11 cellular contexts compared by ENCODE assay signal in the genomic region with DNA sequence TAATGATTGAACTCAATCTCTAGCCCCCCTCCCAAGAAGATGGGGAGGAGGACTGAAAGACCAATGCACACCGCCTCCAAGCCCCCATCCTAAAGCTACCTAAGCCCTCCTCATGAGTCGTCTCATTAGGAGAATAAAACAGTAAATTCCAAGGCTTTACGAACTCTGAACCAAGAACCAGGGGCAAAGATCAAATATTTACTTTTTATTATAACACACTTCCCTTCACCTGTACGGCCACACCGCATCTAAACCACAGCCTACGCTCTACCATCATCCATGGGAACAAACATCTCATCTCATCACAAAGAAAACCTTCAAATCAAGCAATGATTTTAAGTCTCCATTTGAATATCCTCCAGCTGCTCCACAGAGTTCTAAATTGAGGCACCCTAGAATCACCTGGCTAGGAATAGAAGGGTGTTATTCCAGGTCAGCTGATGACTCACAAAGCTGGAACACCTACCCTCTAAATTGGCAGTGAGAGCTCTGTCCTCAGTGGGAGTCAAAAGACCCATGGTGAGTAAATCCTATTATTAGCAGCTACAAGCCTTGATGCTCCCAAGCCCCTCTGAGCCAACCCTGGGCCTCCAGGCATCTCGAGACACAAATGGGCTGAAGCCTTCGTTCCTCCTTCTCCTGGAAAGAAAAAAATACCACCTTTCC. TPM values are rescaled to one million over a fixed set of nuclear protein-coding genes. Genes with fewer than 3 reads are reported as not detected.
DNase-seq lines count a peak whose midpoint lies in the region; ATAC-seq and TF ChIP-seq lines count a peak whose summit lies in the region.
"Had no signal": no experiment of that assay in that cellular context is flagged by ENCODE, and none has a peak within 500 bp of the region (broad histone marks: within the 10 kb centered on the region; RNA-seq: fewer than 3 reads in every experiment).

No MANE protein-coding gene starts in this region.

- intact Hi-C loops in activated T-helper 2 cell treated with anti-CD3 and anti-CD28 coated beads, Interferon-gamma antibody, Interleukin-2, Interleukin-4, amounts not matched to agents 10 μg/mL and 5 μg/mL and 100 μg/mL, durations not matched to agents 14 hours and 24 hours and 36 hours (cut with micrococcal nuclease) = loop anchor here (1.0 to 2.0 kb wide), 6 partner anchors 35 to 123 kb away; a partner anchor contains a TSS
- intact Hi-C loops in left ventricle myocardium inferior (cut with micrococcal nuclease) = no loop called here

- H3K27ac ChIP-seq in left ventricle myocardium inferior (replicated peaks) (peak overlapping the region; percentile 40), thoracic aorta (peak overlapping the region; percentile 6 to 42)

- CTCF ChIA-PET in activated naive CD4-positive, alpha-beta T cell treated with anti-CD3 and anti-CD28 coated beads, Interleukin-2, amount 10 ng/mL, durations not matched to agents 7 days and 5 days (lab: Charles Lee) = interaction anchor here (1.4 kb wide), 1 partner anchor 10 kb away, joined by 4 read pairs; no protein-coding TSS in a partner anchor

- no peaks in the 10 kb centered on the region for H3K36me3 Mint-ChIP-seq in activated naive CD4-positive, alpha-beta T cell treated with anti-CD3 and anti-CD28 coated beads, Interleukin-2, amount 50 U/mL, for 24 hours
- no peaks in the 10 kb centered on the region for H3K36me3 Mint-ChIP-seq in activated naive CD4-positive, alpha-beta T cell treated with anti-CD3 and anti-CD28 coated beads, Interleukin-2, amount 10 ng/mL, durations not matched to agents 7 days and 5 days
- H3K36me3 Mint-ChIP-seq in activated T-helper 2 cell treated with anti-CD3 and anti-CD28 coated beads, Interferon-gamma antibody, Interleukin-2, Interleukin-4, amounts not matched to agents 10 μg/mL and 5 μg/mL and 100 μg/mL, durations not matched to agents 14 hours and 24 hours and 36 hours (ENCODE audit: low read depth) = no peaks in the 10 kb centered on the region

- no peak overlapping the region for H3K4me3 Mint-ChIP-seq in activated naive CD4-positive, alpha-beta T cell treated with anti-CD3 and anti-CD28 coated beads, Interleukin-2, amount 50 U/mL, for 24 hours
- no peak overlapping the region for H3K4me3 Mint-ChIP-seq in activated naive CD4-positive, alpha-beta T cell treated with anti-CD3 and anti-CD28 coated beads, Interleukin-2, amount 10 ng/mL, durations not matched to agents 7 days and 5 days
- no peak overlapping the region for H3K4me3 Mint-ChIP-seq in activated T-helper 2 cell treated with anti-CD3 and anti-CD28 coated beads, Interferon-gamma antibody, Interleukin-2, Interleukin-4, amounts not matched to agents 10 μg/mL and 5 μg/mL and 100 μg/mL, durations not matched to agents 14 hours and 24 hours and 36 hours (ENCODE audit: low read depth)

- H3K9me3 ChIP-seq in left ventricle myocardium inferior (replicated peaks) (no peaks in the 10 kb centered on the region), thoracic aorta (no peaks in the 10 kb centered on the region)

- peak; percentile 58 for ATAC-seq in thoracic aorta (ENCODE audit: insufficient number of reproducible peaks, low FRiP score, low read depth)
- no peak for ATAC-seq in HG02623 (IDR thresholded peaks at IDR 0.05; ENCODE audit: unreplicated experiment)
- no peak for ATAC-seq in GM21423 (IDR thresholded peaks at IDR 0.05; ENCODE audit: unreplicated experiment)

- H3K27me3 ChIP-seq in left ventricle myocardium inferior (ENCODE audit: low read depth) (no peaks in the 10 kb centered on the region), thoracic aorta (replicated peaks; ENCODE audit: insufficient read depth) (no peaks in the 10 kb centered on the region)

- TF ChIP-seq CTCF in left ventricle myocardium inferior (IDR thresholded peaks at IDR 0.05; ENCODE audit: borderline replicate concordance) (no peak), thoracic aorta (IDR thresholded peaks at IDR 0.05) (no peak)

- H3K4me3 ChIP-seq in left ventricle myocardium inferior = no peak overlapping the region
- H3K4me3 ChIP-seq in thoracic aorta = no peak overlapping the region

- peak overlapping the region; percentile 21 for H3K27ac Mint-ChIP-seq in activated naive CD4-positive, alpha-beta T cell treated with anti-CD3 and anti-CD28 coated beads, Interleukin-2, amount 50 U/mL, for 24 hours
- no peak overlapping the region for H3K27ac Mint-ChIP-seq in activated naive CD4-positive, alpha-beta T cell treated with anti-CD3 and anti-CD28 coated beads, Interleukin-2, amount 10 ng/mL, durations not matched to agents 7 days and 5 days
- peak overlapping the region; percentile 90 for H3K27ac Mint-ChIP-seq in activated T-helper 2 cell treated with anti-CD3 and anti-CD28 coated beads, Interferon-gamma antibody, Interleukin-2, Interleukin-4, amounts not matched to agents 10 μg/mL and 5 μg/mL and 100 μg/mL, durations not matched to agents 14 hours and 24 hours and 36 hours

- no peaks in the 10 kb centered on the region for H3K9me3 Mint-ChIP-seq in activated naive CD4-positive, alpha-beta T cell treated with anti-CD3 and anti-CD28 coated beads, Interleukin-2, amount 50 U/mL, for 24 hours
- no peaks in the 10 kb centered on the region for H3K9me3 Mint-ChIP-seq in activated naive CD4-positive, alpha-beta T cell treated with anti-CD3 and anti-CD28 coated beads, Interleukin-2, amount 10 ng/mL, durations not matched to agents 7 days and 5 days
- no peaks in the 10 kb centered on the region for H3K9me3 Mint-ChIP-seq in activated T-helper 2 cell treated with anti-CD3 and anti-CD28 coated beads, Interferon-gamma antibody, Interleukin-2, Interleukin-4, amounts not matched to agents 10 μg/mL and 5 μg/mL and 100 μg/mL, durations not matched to agents 14 hours and 24 hours and 36 hours

- no peaks in the 10 kb centered on the region for H3K27me3 Mint-ChIP-seq in activated naive CD4-positive, alpha-beta T cell treated with anti-CD3 and anti-CD28 coated beads, Interleukin-2, amount 50 U/mL, for 24 hours
- peaks cover 15% of the 10 kb centered on the region for H3K27me3 Mint-ChIP-seq in activated naive CD4-positive, alpha-beta T cell treated with anti-CD3 and anti-CD28 coated beads, Interleukin-2, amount 10 ng/mL, durations not matched to agents 7 days and 5 days
- no peaks in the 10 kb centered on the region for H3K27me3 Mint-ChIP-seq in activated T-helper 2 cell treated with anti-CD3 and anti-CD28 coated beads, Interferon-gamma antibody, Interleukin-2, Interleukin-4, amounts not matched to agents 10 μg/mL and 5 μg/mL and 100 μg/mL, durations not matched to agents 14 hours and 24 hours and 36 hours (ENCODE audit: low read depth)

- no peaks in the 10 kb centered on the region for H3K36me3 ChIP-seq in left ventricle myocardium inferior
- H3K36me3 ChIP-seq in thoracic aorta = no peaks in the 10 kb centered on the region

- no peak for DNase-seq in activated naive CD4-positive, alpha-beta T cell treated with anti-CD3 and anti-CD28 coated beads, Interleukin-2, amount 10 ng/mL, durations not matched to agents 7 days and 5 days
- no peak for DNase-seq in activated T-helper 2 cell treated with anti-CD3 and anti-CD28 coated beads, Interferon-gamma antibody, Interleukin-2, Interleukin-4, amounts not matched to agents 10 μg/mL and 5 μg/mL and 100 μg/mL, durations not matched to agents 14 hours and 24 hours and 36 hours (ENCODE audit: low spot score)
- DNase-seq in left ventricle myocardium inferior (no peak), thoracic aorta (ENCODE audit: low spot score) (no peak)
- DNase-seq in activated CD8-positive, alpha-beta memory T cell treated with anti-CD3 and anti-CD28 coated beads, Interleukin-2, amount 50 U/mL, for 4 hours = no peak
- DNase-seq: DND-41, kidney, NCI-H1436 treated with DMSO at 0.1 percent for 48 hours had no signal

- peaks cover 16% of the 10 kb centered on the region for H3K4me1 Mint-ChIP-seq in activated naive CD4-positive, alpha-beta T cell treated with anti-CD3 and anti-CD28 coated beads, Interleukin-2, amount 50 U/mL, for 24 hours
- H3K4me1 Mint-ChIP-seq in activated naive CD4-positive, alpha-beta T cell treated with anti-CD3 and anti-CD28 coated beads, Interleukin-2, amount 10 ng/mL, durations not matched to agents 7 days and 5 days = peaks cover 14% of the 10 kb centered on the region
- peaks cover 35% of the 10 kb centered on the region for H3K4me1 Mint-ChIP-seq in activated T-helper 2 cell treated with anti-CD3 and anti-CD28 coated beads, Interferon-gamma antibody, Interleukin-2, Interleukin-4, amounts not matched to agents 10 μg/mL and 5 μg/mL and 100 μg/mL, durations not matched to agents 14 hours and 24 hours and 36 hours (ENCODE audit: low read depth)

- peaks cover 11% of the 10 kb centered on the region for H3K4me1 ChIP-seq in left ventricle myocardium inferior
- peaks cover 25 to 35% of the 10 kb centered on the region in 2 donors for H3K4me1 ChIP-seq in thoracic aorta (ENCODE audit: control insufficient read depth in 1 of 2, low read depth in 2 of 2)

RNA-seq across cellular contexts. Expression of a gene that starts 45.6 kb away (rescaled TPM):
- 548 and 571 TPM in 2 replicates for total RNA-seq in activated T-helper 2 cell treated with anti-CD3 and anti-CD28 coated beads, Interferon-gamma antibody, Interleukin-2, Interleukin-4, amounts not matched to agents 10 μg/mL and 5 μg/mL and 100 μg/mL, durations not matched to agents 14 hours and 24 hours and 36 hours
- 63.2 TPM for total RNA-seq in left ventricle myocardium inferior
- 100 to 1,000 TPM; 201 to 252 TPM for total RNA-seq in thoracic aorta
